39 cellular contexts compared by ENCODE assay signal in genomic region chr12:53152390-53152789, GRCh38. TPM values are rescaled to one million over a fixed set of nuclear protein-coding genes. Genes with fewer than 3 reads are reported as not detected.
"Had no signal": no experiment of that assay in that cellular context is flagged by ENCODE, and none has a peak within 500 bp of the region (broad histone marks: within the 10 kb centered on the region; RNA-seq: fewer than 3 reads in every experiment).

No MANE protein-coding gene starts in this region.

- H3K27me3 ChIP-seq: MG63 had no signal

- H3K9me3 ChIP-seq: MG63 had no signal

- H3K4me3 ChIP-seq: MG63 had no signal

- H3K36me3 ChIP-seq: MG63 had no signal

- DNase-seq: MG63, MM.1S, MV-4-11, NCI-H1048, NCI-H1092, NCI-H1092 treated with DMSO at 0.1 percent for 48 hours, NCI-H1105, NCI-H1105 treated with DMSO at 0.1 percent for 48 hours, NCI-H1417, NCI-H1417 treated with DMSO at 0.1 percent for 48 hours, NCI-H1436, NCI-H1436 treated with DMSO at 0.1 percent for 48 hours, NCI-H146, NCI-H1694, NCI-H1694 treated with DMSO at 0.1 percent for 48 hours, NCI-H187, NCI-H187 treated with DMSO at 0.1 percent for 48 hours, NCI-H1930, NCI-H2029, NCI-H2029 treated with DMSO at 0.1 percent for 48 hours, NCI-H2081, NCI-H2081 treated with DMSO at 0.1 percent for 48 hours, NCI-H2107, NCI-H2171, NCI-H2171 treated with DMSO at 0.1 percent for 48 hours, NCI-H2227 treated with DMSO at 0.1 percent for 48 hours, NCI-H226, NCI-H345, NCI-H446, NCI-H446 treated with DMSO at 0.1 percent for 48 hours, NCI-H510A, NCI-H510A treated with DMSO at 0.1 percent for 48 hours, NCI-H524, NCI-H524 treated with DMSO at 0.1 percent for 48 hours, NCI-H526 had no signal

RNA-seq across cellular contexts. Expression of gene SOAT2, which starts 49.1 kb away (rescaled TPM):
- total RNA-seq: LHCN-M2, M059J, MCF 10A, NCI-H460 had no signal

RNA-seq across cellular contexts. Expression of gene ITGB7, which starts 54.7 kb away (rescaled TPM):
- total RNA-seq: LHCN-M2, M059J, NCI-H460 had no signal
